1 cellular context compared by ENCODE assay signal in genomic region chr22:20670457-20671261, GRCh38.
TF ChIP-seq lines count a peak whose summit lies in the region.
"Not testable (repeated sequence)": the region's sequence is repeated elsewhere in the genome, so short reads cannot be mapped to it uniquely, and the experiment has no call there.

No MANE protein-coding gene starts in this region.

TF ChIP-seq in K562, 482 proteins besides CTCF, POLR2A, EP300 and RAD21 (continued from another document):
- TF ChIP-seq MAZ (CRISPR knock-in tag; conservative IDR thresholded peaks at IDR 0.05 in 1 of 2, IDR thresholded peaks at IDR 0.05 in 1 of 2) (peak in 1 of 2 experiments; percentile 47; a peak in 1 of 4 replicates), KDM2B (CRISPR knock-in tag; IDR thresholded peaks at IDR 0.05) (peak; percentile 48; the same call in 1 of the 2 replicates), RERE (CRISPR knock-in tag; IDR thresholded peaks at IDR 0.05; ENCODE audit: borderline replicate concordance) (0 out of 2 replicates have a peak, but pooled peaks have one; percentile 70), POLR2G (IDR thresholded peaks at IDR 0.05; ENCODE audit: low read depth, low read length) (peak; percentile 36), TGIF2 (CRISPR knock-in tag; IDR thresholded peaks at IDR 0.05) (peak; percentile 60; the same call in 1 of the 2 replicates), ZNF124 (CRISPR knock-in tag; IDR thresholded peaks at IDR 0.05) (peak; percentile 18; the same call in 1 of the 2 replicates), ZNF184 (CRISPR knock-in tag; IDR thresholded peaks at IDR 0.05) (peak; percentile 23; the same call in 1 of the 2 replicates), USF2 (CRISPR knock-in tag; IDR thresholded peaks at IDR 0.05) (0 out of 2 replicates have a peak, but pooled peaks have one; percentile 2), EZH2 (IDR thresholded peaks at IDR 0.05; ENCODE audit: borderline replicate concordance, low read depth, low read length) (peak; percentile 32; the same call in 1 of the 2 replicates), PCBP1 (IDR thresholded peaks at IDR 0.05; ENCODE audit: low read depth, low read length, poor library complexity, severe bottlenecking) (peak; percentile 95), SAFB (IDR thresholded peaks at IDR 0.05; ENCODE audit: borderline replicate concordance, low read depth, low read length) (0 out of 2 replicates have a peak, but pooled peaks have one; percentile 10), STAT6 (CRISPR knock-in tag; IDR thresholded peaks at IDR 0.05) (peak; percentile 52; the same call in 1 of the 2 replicates), E2F4 (CRISPR knock-in tag; IDR thresholded peaks at IDR 0.05; ENCODE audit: low read depth) (0 out of 2 replicates have a peak, but pooled peaks have one; percentile 19), TEAD4 (CRISPR knock-in tag; IDR thresholded peaks at IDR 0.05; ENCODE audit: borderline replicate concordance) (peak; percentile 67; the same call in 1 of the 2 replicates), NR2C2 (CRISPR knock-in tag; IDR thresholded peaks at IDR 0.05) (0 out of 2 replicates have a peak, but pooled peaks have one; percentile 20), RBM14 (IDR thresholded peaks at IDR 0.05; ENCODE audit: borderline replicate concordance, insufficient read depth, low read depth, low read length) (0 out of 2 replicates have a peak, but pooled peaks have one; percentile 28)
- TF ChIP-seq TEAD4 (IDR thresholded peaks at IDR 0.05; ENCODE audit: low read length); NR2C2 (tag; IDR thresholded peaks at IDR 0.05): not testable (repeated sequence)
